ENCODE assay signal across 1 cellular context in genomic region chr1:155527672-155528071, GRCh38.
TF ChIP-seq lines count a peak whose summit lies in the region.

No MANE protein-coding gene starts in this region.

TF ChIP-seq in GM23338, 12 proteins besides CTCF, POLR2A, EP300 and RAD21 (continued from another document):
- no peak for TF ChIP-seq ZNF462 (CRISPR knock-in tag; IDR thresholded peaks at IDR 0.05)
- no peak for TF ChIP-seq JUNB (IDR thresholded peaks at IDR 0.05; ENCODE audit: unreplicated experiment)
- TF ChIP-seq ZNF331 (CRISPR knock-in tag; IDR thresholded peaks at IDR 0.05; ENCODE audit: low read depth): no peak
- TF ChIP-seq ZNF114 (CRISPR knock-in tag; IDR thresholded peaks at IDR 0.05): no peak
- TF ChIP-seq NANOG (IDR thresholded peaks at IDR 0.05; ENCODE audit: borderline replicate concordance): no peak
- TF ChIP-seq REST (IDR thresholded peaks at IDR 0.05; ENCODE audit: unreplicated experiment): no peak
- TF ChIP-seq CREB1 (CRISPR knock-in tag; IDR thresholded peaks at IDR 0.05; ENCODE audit: low read depth): no peak
- no peak for TF ChIP-seq STAT1 (IDR thresholded peaks at IDR 0.05; ENCODE audit: unreplicated experiment)
- no peak for TF ChIP-seq EZH2phosphoT487 (IDR thresholded peaks at IDR 0.05; ENCODE audit: unreplicated experiment)
